8 cellular contexts compared by ENCODE assay signal in genomic region chr9:127937383-127938297, GRCh38. TPM values are rescaled to one million over a fixed set of nuclear protein-coding genes. Genes with fewer than 3 reads are reported as not detected.
DNase-seq lines count a peak whose midpoint lies in the region; ATAC-seq and TF ChIP-seq lines count a peak whose summit lies in the region.

DPM2 (minus strand) TSS chr9:127937854; CDS start chr9:127937820, 34 bp downstream.

- peak within 1 kb of the TSS; percentile 24 to 83 for H3K27ac ChIP-seq in coronary artery

- DNase-seq in AG09309 (ENCODE audit: low read depth) (no peak), NCI-H510A treated with DMSO at 0.1 percent for 48 hours (lab: John Stamatoyannopoulos, UW) (peak; percentile 75), coronary artery (ENCODE audit: low spot score) (no peak), left colon (peak; percentile 83 to 88)
- DNase-seq in activated CD4-positive, alpha-beta T cell treated with anti-CD3 and anti-CD28 coated beads for 48 hours: peak; percentile 91
- peak; percentile 68 to 80 (median 76) for DNase-seq in stimulated activated CD4-positive, alpha-beta T cell treated with anti-CD3 and anti-CD28 coated beads, Interleukin-1b, Interleukin-23, amount 100 ng/mL, for 24 hours (ENCODE audit: low read depth in 4 of 4, low spot score in 1 of 4)

- intact Hi-C loops in left colon (cut with DNase I, micrococcal nuclease): no loop called here

- ATAC-seq in GM18909 (IDR thresholded peaks at IDR 0.05; ENCODE audit: poor library complexity, unreplicated experiment) (peak; percentile 86), HG03159 (IDR thresholded peaks at IDR 0.05; ENCODE audit: unreplicated experiment) (peak; percentile 83), left colon (peak; percentile 86)

- TF ChIP-seq CTCF in AG09309 (IDR thresholded peaks at IDR 0.05; ENCODE audit: control insufficient read depth, insufficient read depth, low read depth, low read length, missing control alignments) (no peak), coronary artery (IDR thresholded peaks at IDR 0.05) (no peak)

- peak within 1 kb of the TSS; percentile 85 for H3K4me3 ChIP-seq in AG09309 (ENCODE audit: control insufficient read depth, low read depth, low read length)
- peak within 1 kb of the TSS; percentile 95 for H3K4me3 ChIP-seq in coronary artery

RNA-seq across cellular contexts. Expression of gene DPM2, which starts in this region (rescaled TPM):
- 10 to 100 TPM; 25.1 to 28.6 TPM for total RNA-seq in left colon

Comparison
In these comparisons a context has a peak if more than half of its experiments do, and no peak if none do; other contexts are left out.
1. DNase-seq: peak in NCI-H510A treated with DMSO at 0.1 percent for 48 hours (single experiment), activated CD4-positive, alpha-beta T cell treated with anti-CD3 and anti-CD28 coated beads for 48 hours (single experiment), left colon (2 of 2) and stimulated activated CD4-positive, alpha-beta T cell treated with anti-CD3 and anti-CD28 coated beads, Interleukin-1b, Interleukin-23, amount 100 ng/mL, for 24 hours (4 of 4); none in AG09309 (single experiment) and coronary artery (single experiment).
2. Peak in every context shown above with its lines, with median percentiles within 50 percentile points of each other: ATAC-seq.